1 cellular context compared by ENCODE assay signal in the genomic region with DNA sequence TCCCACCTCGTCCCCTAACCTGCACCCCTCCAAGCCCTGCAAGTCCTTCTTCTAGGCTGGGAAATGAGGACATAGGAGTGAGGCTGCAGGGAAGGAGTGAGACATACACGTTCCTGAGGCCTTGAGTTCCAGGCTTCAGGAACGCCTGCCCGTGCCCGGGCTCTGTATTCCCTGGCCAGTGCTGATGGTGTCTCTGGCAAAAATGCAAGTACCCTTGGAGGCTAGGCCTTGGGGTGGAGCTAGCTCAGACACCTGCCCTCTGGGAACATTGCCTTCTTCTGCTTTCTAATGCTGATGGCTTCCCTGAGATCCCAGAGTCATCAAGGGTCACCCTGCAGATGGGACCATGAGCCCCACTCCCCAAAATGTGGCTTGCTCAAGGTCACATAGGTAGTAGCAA.
TF ChIP-seq lines count a peak whose summit lies in the region.

No MANE protein-coding gene starts in this region.

TF ChIP-seq in WTC11, 78 proteins besides CTCF, POLR2A, EP300 and RAD21 (continued from another document):
- TF ChIP-seq, protein P1, sequence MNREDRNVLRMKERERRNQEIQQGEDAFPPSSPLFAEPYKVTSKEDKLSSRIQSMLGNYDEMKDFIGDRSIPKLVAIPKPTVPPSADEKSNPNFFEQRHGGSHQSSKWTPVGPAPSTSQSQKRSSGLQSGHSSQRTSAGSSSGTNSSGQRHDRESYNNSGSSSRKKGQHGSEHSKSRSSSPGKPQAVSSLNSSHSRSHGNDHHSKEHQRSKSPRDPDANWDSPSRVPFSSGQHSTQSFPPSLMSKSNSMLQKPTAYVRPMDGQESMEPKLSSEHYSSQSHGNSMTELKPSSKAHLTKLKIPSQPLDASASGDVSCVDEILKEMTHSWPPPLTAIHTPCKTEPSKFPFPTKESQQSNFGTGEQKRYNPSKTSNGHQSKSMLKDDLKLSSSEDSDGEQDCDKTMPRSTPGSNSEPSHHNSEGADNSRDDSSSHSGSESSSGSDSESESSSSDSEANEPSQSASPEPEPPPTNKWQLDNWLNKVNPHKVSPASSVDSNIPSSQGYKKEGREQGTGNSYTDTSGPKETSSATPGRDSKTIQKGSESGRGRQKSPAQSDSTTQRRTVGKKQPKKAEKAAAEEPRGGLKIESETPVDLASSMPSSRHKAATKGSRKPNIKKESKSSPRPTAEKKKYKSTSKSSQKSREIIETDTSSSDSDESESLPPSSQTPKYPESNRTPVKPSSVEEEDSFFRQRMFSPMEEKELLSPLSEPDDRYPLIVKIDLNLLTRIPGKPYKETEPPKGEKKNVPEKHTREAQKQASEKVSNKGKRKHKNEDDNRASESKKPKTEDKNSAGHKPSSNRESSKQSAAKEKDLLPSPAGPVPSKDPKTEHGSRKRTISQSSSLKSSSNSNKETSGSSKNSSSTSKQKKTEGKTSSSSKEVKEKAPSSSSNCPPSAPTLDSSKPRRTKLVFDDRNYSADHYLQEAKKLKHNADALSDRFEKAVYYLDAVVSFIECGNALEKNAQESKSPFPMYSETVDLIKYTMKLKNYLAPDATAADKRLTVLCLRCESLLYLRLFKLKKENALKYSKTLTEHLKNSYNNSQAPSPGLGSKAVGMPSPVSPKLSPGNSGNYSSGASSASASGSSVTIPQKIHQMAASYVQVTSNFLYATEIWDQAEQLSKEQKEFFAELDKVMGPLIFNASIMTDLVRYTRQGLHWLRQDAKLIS (CRISPR knock-in tag; IDR thresholded peaks at IDR 0.05; ENCODE audit: borderline replicate concordance): no peak
- TF ChIP-seq NR3C1 (CRISPR knock-in tag; conservative IDR thresholded peaks at IDR 0.05; ENCODE audit: low read depth): no peak
- no peak for TF ChIP-seq SMAD3 (CRISPR knock-in tag; IDR thresholded peaks at IDR 0.05; ENCODE audit: borderline replicate concordance)
- TF ChIP-seq, protein P2, sequence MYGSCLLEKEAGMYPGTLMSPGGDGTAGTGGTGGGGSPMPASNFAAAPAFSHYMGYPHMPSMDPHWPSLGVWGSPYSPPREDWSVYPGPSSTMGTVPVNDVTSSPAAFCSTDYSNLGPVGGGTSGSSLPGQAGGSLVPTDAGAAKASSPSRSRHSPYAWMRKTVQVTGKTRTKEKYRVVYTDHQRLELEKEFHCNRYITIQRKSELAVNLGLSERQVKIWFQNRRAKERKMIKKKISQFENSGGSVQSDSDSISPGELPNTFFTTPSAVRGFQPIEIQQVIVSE (CRISPR knock-in tag; IDR thresholded peaks at IDR 0.05; ENCODE audit: borderline replicate concordance): no peak
- TF ChIP-seq NR2C2 (CRISPR knock-in tag; IDR thresholded peaks at IDR 0.05): no peak
- TF ChIP-seq ZBTB21 (CRISPR knock-in tag; IDR thresholded peaks at IDR 0.05; ENCODE audit: borderline replicate concordance): no peak
- TF ChIP-seq PRRX2 (CRISPR knock-in tag; IDR thresholded peaks at IDR 0.05): no peak
- TF ChIP-seq GABPB1 (CRISPR knock-in tag; IDR thresholded peaks at IDR 0.05): no peak
- no peak for TF ChIP-seq CBFB (CRISPR knock-in tag; IDR thresholded peaks at IDR 0.05; ENCODE audit: low read depth)
- TF ChIP-seq ETV6 (CRISPR knock-in tag; IDR thresholded peaks at IDR 0.05): no peak
- no peak for TF ChIP-seq OVOL2 (CRISPR knock-in tag; IDR thresholded peaks at IDR 0.05; ENCODE audit: borderline replicate concordance)
- TF ChIP-seq, protein P3, sequence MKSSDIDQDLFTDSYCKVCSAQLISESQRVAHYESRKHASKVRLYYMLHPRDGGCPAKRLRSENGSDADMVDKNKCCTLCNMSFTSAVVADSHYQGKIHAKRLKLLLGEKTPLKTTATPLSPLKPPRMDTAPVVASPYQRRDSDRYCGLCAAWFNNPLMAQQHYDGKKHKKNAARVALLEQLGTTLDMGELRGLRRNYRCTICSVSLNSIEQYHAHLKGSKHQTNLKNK (CRISPR knock-in tag; IDR thresholded peaks at IDR 0.05): no peak
- no peak for TF ChIP-seq MYBL2 (CRISPR knock-in tag; IDR thresholded peaks at IDR 0.05)
- no peak for TF ChIP-seq JAZF1 (CRISPR knock-in tag; IDR thresholded peaks at IDR 0.05)
- TF ChIP-seq, protein P4, sequence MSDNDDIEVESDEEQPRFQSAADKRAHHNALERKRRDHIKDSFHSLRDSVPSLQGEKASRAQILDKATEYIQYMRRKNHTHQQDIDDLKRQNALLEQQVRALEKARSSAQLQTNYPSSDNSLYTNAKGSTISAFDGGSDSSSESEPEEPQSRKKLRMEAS (CRISPR knock-in tag; IDR thresholded peaks at IDR 0.05): no peak
- TF ChIP-seq ZNF671 (CRISPR knock-in tag; IDR thresholded peaks at IDR 0.05): no peak
- TF ChIP-seq ZNF416 (CRISPR knock-in tag; IDR thresholded peaks at IDR 0.05): no peak
